In the genomic region with DNA sequence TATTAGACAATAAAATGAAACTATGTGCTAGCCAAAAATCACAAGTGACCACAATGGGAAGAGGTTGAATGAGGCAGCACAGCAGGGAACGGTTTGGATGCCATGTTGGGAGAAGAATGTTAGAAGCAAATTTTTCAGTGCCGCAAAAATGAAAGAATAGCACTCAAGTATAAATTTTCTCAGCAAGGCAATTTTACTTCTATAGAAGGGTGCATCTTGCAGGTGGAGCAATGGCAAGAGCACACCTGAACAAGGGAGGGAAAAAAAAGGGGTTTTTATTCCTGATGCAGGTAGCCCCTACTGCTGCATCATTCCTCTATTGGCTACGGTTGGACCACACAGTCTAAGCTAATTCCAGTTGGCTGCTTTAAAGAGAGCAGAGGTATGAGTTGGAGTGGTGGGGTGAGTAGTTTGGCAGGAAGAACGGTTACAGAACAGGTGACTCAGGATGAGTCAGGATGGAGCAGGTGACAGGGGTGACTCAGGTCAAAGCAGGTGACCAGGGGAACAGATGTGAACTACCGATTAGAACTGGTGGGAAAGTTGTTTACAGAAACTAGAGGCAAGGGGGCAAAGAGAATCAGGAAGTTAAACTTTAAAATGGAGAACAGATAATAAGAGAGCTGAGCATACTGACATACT, we compare ENCODE assay signal across 2 cellular contexts.
TF ChIP-seq lines count a peak whose summit lies in the region.

No MANE protein-coding gene starts in this region.

TF ChIP-seq in HEK293, 187 proteins besides CTCF, POLR2A, EP300 and RAD21 (continued from another document):
- TF ChIP-seq, protein P1, sequence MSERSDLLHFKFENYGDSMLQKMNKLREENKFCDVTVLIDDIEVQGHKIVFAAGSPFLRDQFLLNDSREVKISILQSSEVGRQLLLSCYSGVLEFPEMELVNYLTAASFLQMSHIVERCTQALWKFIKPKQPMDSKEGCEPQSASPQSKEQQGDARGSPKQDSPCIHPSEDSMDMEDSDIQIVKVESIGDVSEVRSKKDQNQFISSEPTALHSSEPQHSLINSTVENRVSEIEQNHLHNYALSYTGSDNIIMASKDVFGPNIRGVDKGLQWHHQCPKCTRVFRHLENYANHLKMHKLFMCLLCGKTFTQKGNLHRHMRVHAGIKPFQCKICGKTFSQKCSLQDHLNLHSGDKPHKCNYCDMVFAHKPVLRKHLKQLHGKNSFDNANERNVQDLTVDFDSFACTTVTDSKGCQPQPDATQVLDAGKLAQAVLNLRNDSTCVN (tag by site-specific recombination; optimal IDR thresholded peaks at IDR 0.05) = no peak

TF ChIP-seq in K562, 482 proteins besides CTCF, POLR2A, EP300 and RAD21 (continued from another document):
- TF ChIP-seq MNT (conservative IDR thresholded peaks at IDR 0.05) (no peak), CBX3 (IDR thresholded peaks at IDR 0.05; ENCODE audit: borderline replicate concordance in 1 of 2, low read length in 2 of 2) (peak in 1 of 2 experiments; percentile 73; a peak in 1 of 3 replicates), ARID1B (IDR thresholded peaks at IDR 0.05) (peak; percentile 44; the same call in 1 of the 2 replicates), JUND (IDR thresholded peaks at IDR 0.05; ENCODE audit: borderline replicate concordance, low read depth, low read length) (0 out of 2 replicates have a peak, but pooled peaks have one; percentile 20), JUND (tag; IDR thresholded peaks at IDR 0.05; ENCODE audit: borderline replicate concordance, low read depth, low read length) (no peak), GTF2F1 (IDR thresholded peaks at IDR 0.05; ENCODE audit: low read depth, low read length) (no peak), FOSL1 (tag; conservative IDR thresholded peaks at IDR 0.05) (peak; percentile 88), JUN (IDR thresholded peaks at IDR 0.05; ENCODE audit: borderline replicate concordance, low read depth, low read length) (0 out of 2 replicates have a peak, but pooled peaks have one; percentile 19), JUN (CRISPR knock-in tag; IDR thresholded peaks at IDR 0.05; ENCODE audit: borderline replicate concordance) (no peak), KAT2B (IDR thresholded peaks at IDR 0.05; ENCODE audit: low read depth, low read length) (no peak), TRIM28 (IDR thresholded peaks at IDR 0.05) (peak; percentile 49; the same call in 1 of the 2 replicates), TRIM24 (IDR thresholded peaks at IDR 0.05) (peak in 1 of 2 experiments; percentile 65; a peak in 2 of 4 replicates), CBFA2T3 (IDR thresholded peaks at IDR 0.05) (peak; percentile 37; the same call in 1 of the 2 replicates)
- TF ChIP-seq, protein P2, sequence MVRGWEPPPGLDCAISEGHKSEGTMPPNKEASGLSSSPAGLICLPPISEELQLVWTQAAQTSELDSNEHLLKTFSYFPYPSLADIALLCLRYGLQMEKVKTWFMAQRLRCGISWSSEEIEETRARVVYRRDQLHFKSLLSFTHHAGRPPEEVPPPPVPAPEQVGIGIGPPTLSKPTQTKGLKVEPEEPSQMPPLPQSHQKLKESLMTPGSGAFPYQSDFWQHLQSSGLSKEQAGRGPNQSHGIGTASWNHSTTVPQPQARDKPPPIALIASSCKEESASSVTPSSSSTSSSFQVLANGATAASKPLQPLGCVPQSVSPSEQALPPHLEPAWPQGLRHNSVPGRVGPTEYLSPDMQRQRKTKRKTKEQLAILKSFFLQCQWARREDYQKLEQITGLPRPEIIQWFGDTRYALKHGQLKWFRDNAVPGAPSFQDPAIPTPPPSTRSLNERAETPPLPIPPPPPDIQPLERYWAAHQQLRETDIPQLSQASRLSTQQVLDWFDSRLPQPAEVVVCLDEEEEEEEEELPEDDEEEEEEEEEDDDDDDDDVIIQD (CRISPR knock-in tag; IDR thresholded peaks at IDR 0.05) = no peak
